In the genomic region with DNA sequence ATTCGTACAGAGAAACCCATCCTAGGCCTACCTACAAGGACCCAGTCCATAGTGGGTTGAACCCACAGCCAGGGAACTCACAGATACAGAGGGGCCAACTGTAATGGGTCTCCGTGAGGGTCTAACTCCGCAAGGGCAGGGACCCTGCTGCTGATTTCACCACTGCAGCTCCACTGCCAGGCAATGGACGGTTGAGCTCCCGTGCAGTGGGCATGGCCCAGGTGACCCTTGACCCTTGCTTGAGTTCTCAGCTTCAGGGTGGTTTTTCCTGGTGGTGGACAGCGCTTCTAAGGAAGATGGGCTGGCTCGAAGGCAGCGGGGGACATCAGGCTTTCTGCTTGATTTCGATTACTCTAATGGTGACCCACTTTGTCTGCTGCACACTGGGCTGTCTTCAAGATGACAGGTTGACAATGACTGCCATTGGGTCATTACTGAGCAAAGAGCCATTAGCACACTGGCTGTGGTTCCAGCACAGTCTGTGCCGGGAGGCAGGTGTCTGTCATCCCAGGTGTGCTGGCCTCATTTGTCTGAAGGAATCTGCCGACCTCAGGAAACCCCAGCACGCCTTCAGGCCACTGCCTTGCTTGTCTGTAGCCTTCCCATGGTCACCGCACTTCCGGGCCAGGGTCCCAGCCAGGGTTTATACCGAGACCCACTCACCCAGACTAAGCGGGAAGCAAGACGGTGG, we compare ENCODE assay signal across 23 cellular contexts. TPM values are rescaled to one million over a fixed set of nuclear protein-coding genes. Genes with fewer than 3 reads are reported as not detected.
DNase-seq lines count a peak whose midpoint lies in the region; ATAC-seq and TF ChIP-seq lines count a peak whose summit lies in the region.
"Had no signal": no experiment of that assay in that cellular context is flagged by ENCODE, and none has a peak within 500 bp of the region (broad histone marks: within the 10 kb centered on the region; RNA-seq: fewer than 3 reads in every experiment).

No MANE protein-coding gene starts in this region.

- 85 to 91% (median 89%) methylated on average over 17 of the region's 17 CpGs for WGBS in psoas muscle, 3 donors

- no peak for TF ChIP-seq RAD21 in neural cell (conservative IDR thresholded peaks at IDR 0.05)

- no peak for ATAC-seq in psoas muscle
- no peak for ATAC-seq in activated CD8-positive, alpha-beta memory T cell treated with anti-CD3 and anti-CD28 coated beads, Interleukin-2, amount 10 ng/mL, durations not matched to agents 7 days and 5 days
- ATAC-seq: GM12878 had no signal

- no peaks in the 10 kb centered on the region for H4K20me1 ChIP-seq in neural cell (ENCODE audit: insufficient read depth)

- TF ChIP-seq CTCF in neural cell (IDR thresholded peaks at IDR 0.05; ENCODE audit: poor library complexity, severe bottlenecking): no peak
- no peak for TF ChIP-seq CTCF in psoas muscle (IDR thresholded peaks at IDR 0.05)

- H3K27ac ChIP-seq in neural cell (ENCODE audit: low read length) (peak overlapping the region; percentile 44), psoas muscle (no peak overlapping the region)
- H3K27ac ChIP-seq: BLaER1, KMS-11 had no signal

- H3K27me3 Mint-ChIP-seq in activated CD8-positive, alpha-beta memory T cell treated with anti-CD3 and anti-CD28 coated beads, Interleukin-2, amount 10 ng/mL, durations not matched to agents 7 days and 5 days: peaks cover 35% of the 10 kb centered on the region

- DNase-seq in activated effector memory CD4-positive, alpha-beta T cell treated with anti-CD3 and anti-CD28 coated beads, Interleukin-2, amount 50 U/mL, for 16 hours: peak; percentile 28
- no peak for DNase-seq in activated effector memory CD4-positive, alpha-beta T cell treated with Interleukin-2 at 50 U/mL for 16 hours
- DNase-seq in RPMI8226: peak; percentile 59
- DNase-seq in psoas muscle: no peak
- no peak for DNase-seq in activated CD8-positive, alpha-beta memory T cell treated with anti-CD3 and anti-CD28 coated beads, Interleukin-2, amount 10 ng/mL, durations not matched to agents 7 days and 5 days
- DNase-seq in activated T-cell treated with anti-CD3 and anti-CD28 coated beads, Interleukin-2, amount 50 U/mL, for 1 hour: no peak
- DNase-seq: CD4-positive, CD25-positive, alpha-beta regulatory T cell; DMS79; EL; GDM1; GOT3; MM.1S; NCI-H187; NCI-H2171 treated with DMSO at 0.1 percent for 48 hours; NCI-H446; NCI-H524 treated with DMSO at 0.1 percent for 48 hours; NCI-H774; SK-N-SH had no signal

- H3K27me3 ChIP-seq in neural cell (ENCODE audit: insufficient read depth, low read depth, low read length) (peaks cover 35% of the 10 kb centered on the region), psoas muscle (ENCODE audit: insufficient read depth in 3 of 3, low read length in 2 of 3) (peaks cover 0 to 46% (median 16%) of the 10 kb centered on the region in 3 donors)

- H3K9me3 ChIP-seq in neural cell (ENCODE audit: low read length): no peaks in the 10 kb centered on the region
- H3K9me3 ChIP-seq in psoas muscle: no peaks in the 10 kb centered on the region
- H3K9me3 ChIP-seq: SK-N-SH had no signal

- H3K4me3 Mint-ChIP-seq in activated CD8-positive, alpha-beta memory T cell treated with anti-CD3 and anti-CD28 coated beads, Interleukin-2, amount 10 ng/mL, durations not matched to agents 7 days and 5 days: no peak overlapping the region
- H3K4me3 Mint-ChIP-seq: CD4-positive, CD25-positive, alpha-beta regulatory T cell; IgD-negative memory B cell had no signal

- no peak overlapping the region for H3K9ac ChIP-seq in neural cell (ENCODE audit: low read length)
- H3K9ac ChIP-seq: BLaER1, KMS-11, SK-N-SH had no signal

- H3K36me3 ChIP-seq in neural cell (ENCODE audit: insufficient read depth, low read length) (no peaks in the 10 kb centered on the region), psoas muscle (ENCODE audit: insufficient read depth in 1 of 2, low read depth in 1 of 2) (no peaks in the 10 kb centered on the region)
- H3K36me3 ChIP-seq: BLaER1 had no signal

- H3K9me2 ChIP-seq in neural cell (ENCODE audit: insufficient read depth, low read length): no peaks in the 10 kb centered on the region
- H3K9me2 ChIP-seq: SK-N-SH had no signal

- H3K36me3 Mint-ChIP-seq in activated CD8-positive, alpha-beta memory T cell treated with anti-CD3 and anti-CD28 coated beads, Interleukin-2, amount 10 ng/mL, durations not matched to agents 7 days and 5 days: no peaks in the 10 kb centered on the region
- H3K36me3 Mint-ChIP-seq: CD4-positive, CD25-positive, alpha-beta regulatory T cell had no signal

- H3K4me1 Mint-ChIP-seq in activated CD8-positive, alpha-beta memory T cell treated with anti-CD3 and anti-CD28 coated beads, Interleukin-2, amount 10 ng/mL, durations not matched to agents 7 days and 5 days: no peaks in the 10 kb centered on the region
- H3K4me1 Mint-ChIP-seq: CD4-positive, CD25-positive, alpha-beta regulatory T cell; IgD-negative memory B cell had no signal

- CTCF ChIA-PET in activated CD8-positive, alpha-beta memory T cell treated with anti-CD3 and anti-CD28 coated beads, Interleukin-2, amount 10 ng/mL, durations not matched to agents 7 days and 5 days (lab: Charles Lee): no interaction called here

- peaks cover 5% of the 10 kb centered on the region for H3K4me1 ChIP-seq in psoas muscle

- intact Hi-C loops in psoas muscle (cut with DNase I): no loop called here

- H2AFZ ChIP-seq in neural cell (ENCODE audit: low read depth, low read length): no peak overlapping the region

- no peaks in the 10 kb centered on the region for H3K9me3 Mint-ChIP-seq in activated CD8-positive, alpha-beta memory T cell treated with anti-CD3 and anti-CD28 coated beads, Interleukin-2, amount 10 ng/mL, durations not matched to agents 7 days and 5 days (ENCODE audit: low read depth)
- H3K9me3 Mint-ChIP-seq: CD4-positive, CD25-positive, alpha-beta regulatory T cell; IgD-negative memory B cell had no signal

- TF ChIP-seq EP300 in neural cell (conservative IDR thresholded peaks at IDR 0.05; ENCODE audit: poor library complexity, severe bottlenecking): peak; percentile 87

- H3F3A ChIP-seq in neural cell (ENCODE audit: insufficient read depth, low read length, poor library complexity, severe bottlenecking): no peaks in the 10 kb centered on the region

- no peak overlapping the region for H3K27ac Mint-ChIP-seq in activated CD8-positive, alpha-beta memory T cell treated with anti-CD3 and anti-CD28 coated beads, Interleukin-2, amount 10 ng/mL, durations not matched to agents 7 days and 5 days
- H3K27ac Mint-ChIP-seq: CD4-positive, CD25-positive, alpha-beta regulatory T cell; IgD-negative memory B cell had no signal

- no peaks in the 10 kb centered on the region for H3K79me2 ChIP-seq in neural cell (replicated peaks; ENCODE audit: insufficient read depth, low read length)

- H3K4me3 ChIP-seq in neural cell (ENCODE audit: low read length) (no peak overlapping the region), psoas muscle (no peak overlapping the region)
- H3K4me3 ChIP-seq: BLaER1, GM12878 had no signal

- H3K4me2 ChIP-seq in neural cell (ENCODE audit: low read length): no peak overlapping the region
- H3K4me2 ChIP-seq: BLaER1, KMS-11, SK-N-SH had no signal

TF ChIP-seq in neural cell, 6 proteins besides CTCF, POLR2A, EP300 and RAD21:
- TF ChIP-seq POLR2AphosphoS5 (IDR thresholded peaks at IDR 0.05) (peak; percentile 67), MXI1 (conservative IDR thresholded peaks at IDR 0.05; ENCODE audit: poor library complexity, severe bottlenecking) (no peak)

RNA-seq across cellular contexts. Expression of a gene that starts 3.7 kb away (rescaled TPM):
- 2.1 and 2.2 TPM in 2 replicates for polyA plus RNA-seq in neural cell
- polyA minus RNA-seq in neural cell: not detected in 2 replicates
- under 1 TPM in 1 of 4 donors, not detected in 3; 0.38 TPM for total RNA-seq in psoas muscle
- polyA plus RNA-seq in psoas muscle: 1 to 10 TPM in 1 of 3 donors, not detected in 2; 5.6 TPM
- total RNA-seq in activated CD8-positive, alpha-beta memory T cell treated with anti-CD3 and anti-CD28 coated beads, Interleukin-2, amount 10 ng/mL, durations not matched to agents 7 days and 5 days: not detected
- total RNA-seq: CD4-positive, CD25-positive, alpha-beta regulatory T cell; GM12878 had no signal
- polyA plus RNA-seq: CD4-positive, CD25-positive, alpha-beta regulatory T cell; IgD-negative memory B cell had no signal

Comparison
In these comparisons a context has a peak if more than half of its experiments do, and no peak if none do; other contexts are left out.
1. DNase-seq: peak in activated effector memory CD4-positive, alpha-beta T cell treated with anti-CD3 and anti-CD28 coated beads, Interleukin-2, amount 50 U/mL, for 16 hours (single experiment) and RPMI8226 (single experiment); none in activated effector memory CD4-positive, alpha-beta T cell treated with Interleukin-2 at 50 U/mL for 16 hours (single experiment), psoas muscle (0 of 2), activated CD8-positive, alpha-beta memory T cell treated with anti-CD3 and anti-CD28 coated beads, Interleukin-2, amount 10 ng/mL, durations not matched to agents 7 days and 5 days (single experiment) and activated T-cell treated with anti-CD3 and anti-CD28 coated beads, Interleukin-2, amount 50 U/mL, for 1 hour (single experiment).